In the genomic region with DNA sequence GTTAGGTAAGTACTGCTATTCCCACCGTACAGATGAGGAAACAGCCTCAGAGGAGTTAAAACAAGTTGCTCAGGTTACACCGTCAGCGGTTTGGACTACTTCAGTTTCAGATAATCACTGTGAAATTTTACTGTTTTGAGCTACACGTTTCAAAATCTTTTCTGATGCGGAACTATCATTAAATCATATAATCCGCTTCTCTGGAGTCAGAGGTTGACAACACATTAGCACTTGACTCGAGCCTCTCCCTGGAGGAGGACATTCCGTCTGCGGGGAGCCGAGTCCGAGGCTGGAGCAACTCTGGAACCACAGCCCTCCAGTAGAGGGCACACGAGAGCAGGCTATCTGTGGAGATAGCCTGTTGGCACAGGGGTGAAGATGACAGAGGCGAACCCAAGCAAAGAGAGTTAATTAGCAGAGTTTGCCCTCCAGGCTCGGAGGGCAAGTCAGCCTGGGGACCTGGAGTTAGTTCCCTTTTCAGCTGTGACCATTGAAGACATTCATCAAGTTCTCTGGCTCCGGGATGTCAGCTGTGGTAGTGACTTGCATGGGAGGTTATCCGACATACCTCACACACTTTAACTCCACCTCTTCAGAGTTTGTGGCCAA, we compare ENCODE assay signal across 8 cellular contexts.
DNase-seq lines count a peak whose midpoint lies in the region; ATAC-seq and TF ChIP-seq lines count a peak whose summit lies in the region.

No MANE protein-coding gene starts in this region.

- peak overlapping the region; percentile 59 to 89 (median 80) for H3K27ac ChIP-seq in adrenal gland

- H3K4me3 ChIP-seq in GM12865 (ENCODE audit: low read depth, low read length) (no peak overlapping the region), HAP-1 (no peak overlapping the region), MG63 (no peak overlapping the region), adrenal gland (no peak overlapping the region)

- TF ChIP-seq CTCF in GM12865 (IDR thresholded peaks at IDR 0.05; ENCODE audit: insufficient read depth, low read depth, low read length, missing control alignments): peak; percentile 96
- peak; percentile 86 to 96 (median 92) for TF ChIP-seq CTCF in adrenal gland (IDR thresholded peaks at IDR 0.05)

- TF ChIP-seq POLR2A in adrenal gland (IDR thresholded peaks at IDR 0.05): peak in 1 of 2 donors; percentile 9

- intact Hi-C loops in adrenal gland (cut with DNase I) (loop anchor here (5.0 to 10.0 kb wide), 3 partner anchors 115 to 283 kb away; no protein-coding TSS in a partner anchor), left ventricle myocardium superior (cut with micrococcal nuclease) (no loop called here), sciatic nerve (cut with DNase I) (no loop called here)

- ATAC-seq in left ventricle myocardium superior (peak; percentile 89), sciatic nerve (peak; percentile 83)

- H3K4me1 ChIP-seq in HAP-1 (peaks cover 21% of the 10 kb centered on the region), adrenal gland (replicated peaks in 1 of 2) (peaks cover 30 to 52% of the 10 kb centered on the region in 2 donors)

- in situ Hi-C loops in HAP-1 (cut with MboI; ENCODE audit: low sequenced_read_pairs): no loop called here

- no peaks in the 10 kb centered on the region for H3K36me3 ChIP-seq in HAP-1 (replicated peaks)
- no peaks in the 10 kb centered on the region for H3K36me3 ChIP-seq in MG63
- no peaks in the 10 kb centered on the region for H3K36me3 ChIP-seq in adrenal gland (replicated peaks in 1 of 2)

- H3K9me3 ChIP-seq in HAP-1 (no peaks in the 10 kb centered on the region), MG63 (no peaks in the 10 kb centered on the region), adrenal gland (replicated peaks in 1 of 3) (no peaks in the 10 kb centered on the region)

- H3K27me3 ChIP-seq in HAP-1 (ENCODE audit: low read depth) (no peaks in the 10 kb centered on the region), MG63 (no peaks in the 10 kb centered on the region), adrenal gland (no peaks in the 10 kb centered on the region)

- WGBS in adrenal gland, 4 donors: 10 to 27% (median 15%) methylated on average over 15 to 16 of the region's 16 CpGs

- peak; percentile 78 for DNase-seq in GM12865 (ENCODE audit: low read depth)
- DNase-seq in HAP-1 (ENCODE audit: low spot score in 2 of 2): peak; percentile 68 to 92
- peak; percentile 65 for DNase-seq in MG63
- peak; percentile 15 to 63 (median 52) for DNase-seq in T-helper 1 cell
- DNase-seq in adrenal gland: peak; percentile 81 to 94 (median 90)
- DNase-seq in left ventricle myocardium superior: peak; percentile 87
- peak; percentile 88 for DNase-seq in sciatic nerve (ENCODE audit: low spot score)
- no peak for DNase-seq in DMS153 treated with DMSO at 0.1 percent for 48 hours (lab: John Stamatoyannopoulos, UW; ENCODE audit: unreplicated experiment)

Comparison
In these comparisons a context has a peak if more than half of its experiments do, and no peak if none do; other contexts are left out.
1. intact Hi-C loops: an anchor here in adrenal gland (5.0 to 10.0 kb wide); none called in left ventricle myocardium superior and sciatic nerve.